In the genomic region with DNA sequence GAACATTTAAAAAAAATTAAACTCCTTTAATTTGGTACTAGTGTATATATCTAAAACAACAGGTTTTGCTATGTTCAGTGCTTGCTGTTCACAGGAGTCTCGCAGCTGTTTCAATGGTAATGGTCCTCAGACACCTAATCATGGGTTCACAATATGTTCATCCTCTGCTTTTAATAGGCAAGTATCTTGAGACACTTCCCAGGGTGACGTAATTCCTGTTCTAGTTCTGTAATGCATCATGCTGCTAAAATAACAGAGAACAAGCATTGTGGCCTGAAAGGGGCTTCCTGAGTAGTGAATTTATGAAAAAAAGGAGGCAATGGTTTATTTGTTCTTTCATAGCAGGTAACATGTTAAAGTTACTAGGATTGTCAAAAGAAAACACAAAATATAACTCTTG, we compare ENCODE assay signal across 22 cellular contexts.
"Had no signal": no experiment of that assay in that cellular context is flagged by ENCODE, and none has a peak within 500 bp of the region (broad histone marks: within the 10 kb centered on the region; RNA-seq: fewer than 3 reads in every experiment).

No MANE protein-coding gene starts in this region.

- H3K4me3 ChIP-seq: colonic mucosa, hepatocyte, left ventricle myocardium inferior, lower lobe of right lung, psoas muscle, skin epidermis, testis, tibial nerve had no signal

- DNase-seq: colonic mucosa; dermis blood vessel endothelial cell; erythroblast; foreskin melanocyte; head of caudate nucleus; kidney; left cardiac atrium; left ventricle myocardium inferior; lower lobe of right lung; midbrain; psoas muscle; retina; stimulated activated CD4-positive, alpha-beta T cell treated with anti-CD3 and anti-CD28 coated beads, Interleukin-2, amount 100 ng/mL, for 24 hours; stimulated activated CD4-positive, alpha-beta T cell treated with anti-CD3 and anti-CD28 coated beads, Interleukin-4, amount 100 ng/mL, for 4 hours; stimulated activated naive B cell treated with anti-CD40 and anti-IgM and Interleukin-4, amounts not matched to agents 10 μg/mL and 1 μg/mL and 100 μg/mL, for 72 hours; stimulated activated naive CD8-positive, alpha-beta T cell treated with anti-CD3 and anti-CD28 coated beads, Interleukin-15, amount 100 ng/mL, for 72 hours; testis had no signal

- ATAC-seq: left cardiac atrium; lower lobe of right lung; natural killer cell treated with Interleukin-12 subunit alpha and Interleukin-12 subunit beta and Interleukin-15 and Interleukin-18, amount 100 ng/mL, for 72 hours; psoas muscle; sciatic nerve; stimulated activated naive B cell treated with anti-CD40 and anti-IgM and Interleukin-4, amounts not matched to agents 10 μg/mL and 1 μg/mL and 100 μg/mL, for 72 hours; stimulated activated naive CD8-positive, alpha-beta T cell treated with anti-CD3 and anti-CD28 coated beads, Interleukin-15, amount 100 ng/mL, for 72 hours had no signal
